9 cellular contexts compared by ENCODE assay signal in genomic region chr14:103980623-103981238, GRCh38. TPM values are rescaled to one million over a fixed set of nuclear protein-coding genes. Genes with fewer than 3 reads are reported as not detected.
DNase-seq lines count a peak whose midpoint lies in the region; TF ChIP-seq lines count a peak whose summit lies in the region.
"Not testable (repeated sequence)": the region's sequence is repeated elsewhere in the genome, so short reads cannot be mapped to it uniquely, and the experiment has no call there.
"Had no signal": no experiment of that assay in that cellular context is flagged by ENCODE, and none has a peak within 500 bp of the region (broad histone marks: within the 10 kb centered on the region; RNA-seq: fewer than 3 reads in every experiment).

No MANE protein-coding gene starts in this region.

- peaks cover 54 to 88% of the 10 kb centered on the region in 2 donors for H3K36me3 Mint-ChIP-seq in CD14-positive monocyte
- not testable (repeated sequence) for H3K36me3 Mint-ChIP-seq in HFFc6 (ENCODE audit: low read depth); neural progenitor cell

- H3K36me3 ChIP-seq in right atrium auricular region, neural progenitor cell, suprapubic skin: not testable (repeated sequence)

- not testable (repeated sequence) for H4K20me1 ChIP-seq in neural progenitor cell (ENCODE audit: low read depth)

- peak overlapping the region in 3 of 59 donors; percentile 5 to 24 (median 24) for H3K4me3 ChIP-seq in dorsolateral prefrontal cortex
- not testable (repeated sequence) for H3K4me3 ChIP-seq in right atrium auricular region, neural progenitor cell, suprapubic skin

- not testable (repeated sequence) for H3K9me3 ChIP-seq in right atrium auricular region; neural progenitor cell (ENCODE audit: low read depth); suprapubic skin

- DNase-seq in CD14-positive monocyte (ENCODE audit: low spot score) (peak; percentile 54), HFFc6 (peak; percentile 42), NCI-H69 (lab: John Stamatoyannopoulos, UW) (peak; percentile 60), dorsolateral prefrontal cortex (peak; percentile 51 to 75 (median 64)), right atrium auricular region (ENCODE audit: low spot score) (peak; percentile 72), neural progenitor cell (ENCODE audit: low spot score) (peak; percentile 36)
- DNase-seq in activated CD4-positive, alpha-beta T cell treated with anti-CD3 and anti-CD28 coated beads for 48 hours, result peak; percentile 22
- not testable (repeated sequence) for DNase-seq in suprapubic skin (ENCODE audit: low spot score in 2 of 2)

- not testable (repeated sequence) for H3K27ac ChIP-seq in dorsolateral prefrontal cortex, right atrium auricular region, neural progenitor cell, suprapubic skin

- not testable (repeated sequence) for H3K27me3 Mint-ChIP-seq in CD14-positive monocyte (ENCODE audit: low read depth in 3 of 3); neural progenitor cell (ENCODE audit: insufficient read depth, low read depth)
- peaks cover 20% of the 10 kb centered on the region for H3K27me3 Mint-ChIP-seq in HFFc6 (ENCODE audit: insufficient read depth)

- WGBS in suprapubic skin, result 59% methylated on average over 14 of the region's 14 CpGs

- not testable (repeated sequence) for H3F3A ChIP-seq in neural progenitor cell (ENCODE audit: low read depth)

- not testable (repeated sequence) for H3K4me3 Mint-ChIP-seq in CD14-positive monocyte, HFFc6, neural progenitor cell

- H2AFZ ChIP-seq in neural progenitor cell (replicated peaks), result not testable (repeated sequence)

- not testable (repeated sequence) for TF ChIP-seq POLR2A in suprapubic skin (IDR thresholded peaks at IDR 0.05)

- H3K4me1 Mint-ChIP-seq in CD14-positive monocyte; HFFc6 (ENCODE audit: low read depth); neural progenitor cell: not testable (repeated sequence)

- not testable (repeated sequence) for TF ChIP-seq EP300 in suprapubic skin (IDR thresholded peaks at IDR 0.05)

- H3K27me3 ChIP-seq in dorsolateral prefrontal cortex, right atrium auricular region, neural progenitor cell, suprapubic skin: not testable (repeated sequence)

- not testable (repeated sequence) for H3K4me2 ChIP-seq in neural progenitor cell

- H3K4me1 ChIP-seq in right atrium auricular region, neural progenitor cell, suprapubic skin: not testable (repeated sequence)

- H3K9me3 Mint-ChIP-seq in CD14-positive monocyte (peaks cover 0 to 12% (median 6%) of the 10 kb centered on the region in 7 donors), neural progenitor cell (peaks cover 25% of the 10 kb centered on the region)
- not testable (repeated sequence) for H3K9me3 Mint-ChIP-seq in HFFc6

- peak; percentile 82 for TF ChIP-seq CTCF in CD14-positive monocyte (IDR thresholded peaks at IDR 0.05)
- TF ChIP-seq CTCF in HFFc6 (IDR thresholded peaks at IDR 0.05), result peak; percentile 84
- peak in 55 of 56 donors; percentile 36 to 79 (median 70) for TF ChIP-seq CTCF in dorsolateral prefrontal cortex (IDR thresholded peaks at IDR 0.05 in 54 of 56, conservative IDR thresholded peaks at IDR 0.05 in 2 of 56; ENCODE audit: low read depth in 1 of 56, partially characterized antibody in 56 of 56)
- peak; percentile 60 to 84 for TF ChIP-seq CTCF in right atrium auricular region (IDR thresholded peaks at IDR 0.05)
- TF ChIP-seq CTCF in neural progenitor cell (IDR thresholded peaks at IDR 0.05), result peak; percentile 65
- peak; percentile 26 to 69 for TF ChIP-seq CTCF in suprapubic skin (IDR thresholded peaks at IDR 0.05)

- H3K9ac ChIP-seq in neural progenitor cell, result not testable (repeated sequence)

- not testable (repeated sequence) for H3K79me2 ChIP-seq in neural progenitor cell (ENCODE audit: low read depth)

- intact Hi-C loops in CD14-positive monocyte (cut with micrococcal nuclease), result loop anchor here (2.0 to 5.0 kb wide), 3 partner anchors 78 to 173 kb away; no protein-coding TSS in a partner anchor
- intact Hi-C loops in dorsolateral prefrontal cortex (cut with DNase I), result loop anchor here in 1 of 2 donors (5.0 kb wide), 1 partner anchor 408 kb away; no protein-coding TSS in a partner anchor

- H3K27ac Mint-ChIP-seq in CD14-positive monocyte, HFFc6, neural progenitor cell: not testable (repeated sequence)

RNA-seq across cellular contexts. Expression of gene RD3L, which starts 38.4 kb away (rescaled TPM):
- not detected for polyA plus RNA-seq in CD14-positive monocyte
- total RNA-seq in HFFc6 (2021; fragmentation: NEBNext Ultra II Directional; extraction: Animal tissue kit (Norgen Biotek cat#: 25700)), result not detected
- not detected for total RNA-seq in dorsolateral prefrontal cortex
- 10 to 100 TPM in 1 of 2 donors, 1 to 10 TPM in 1; 7.6 to 25.2 TPM for total RNA-seq in right atrium auricular region
- total RNA-seq in neural progenitor cell (ENCODE audit: low replicate concordance), result not detected in 2 replicates
- total RNA-seq in suprapubic skin, result not detected
- polyA plus RNA-seq: esophagus had no signal

RNA-seq across cellular contexts. Expression of gene TDRD9, which starts 52.5 kb away (rescaled TPM):
- polyA plus RNA-seq in CD14-positive monocyte, result 10 to 100 TPM in 1 of 2 donors, 1 to 10 TPM in 1; 7.6 to 11.8 TPM
- not detected for total RNA-seq in HFFc6 (2021; fragmentation: NEBNext Ultra II Directional; extraction: Animal tissue kit (Norgen Biotek cat#: 25700))
- total RNA-seq in dorsolateral prefrontal cortex (10 to 100 TPM in 60 of 120 experiments, 1 to 10 TPM in 60; 1.9 to 23.1 (median 10.0) TPM), right atrium auricular region (10 to 100 TPM in 1 of 2 donors, 1 to 10 TPM in 1; 8.6 to 20.8 TPM), neural progenitor cell (ENCODE audit: low replicate concordance) (not detected in 2 replicates), suprapubic skin (1 to 10 TPM in 2 of 4 donors, not detected in 2; 1.0 to 1.7 TPM)
